ENCODE assay signal across 37 cellular contexts in genomic region chr7:116779921-116780320, GRCh38.
A peak's percentile ranks its signal among the peaks of the same experiment; 100 is the strongest.
DNase-seq lines count a peak whose midpoint lies in the region; ATAC-seq, FAIRE-seq and TF ChIP-seq lines count a peak whose summit lies in the region.
"Had no signal": no experiment of that assay in that cellular context is flagged by ENCODE, and none has a peak within 500 bp of the region (broad histone marks: within the 10 kb centered on the region; RNA-seq: fewer than 3 reads in every experiment).

No MANE protein-coding gene starts in this region.

- no TSS peak for BruUV-seq in Caco-2 (replicated peaks; lab: Mats Ljungman, UMichigan)

- H3K27me3 ChIP-seq in Caco-2 (replicated peaks; ENCODE audit: control insufficient read depth, insufficient read depth, low read length): no peaks in the 10 kb centered on the region
- H3K27me3 ChIP-seq in gastrocnemius medialis: no peaks in the 10 kb centered on the region
- peaks cover 0 to 6% (median 0%) of the 10 kb centered on the region in 45 donors for H3K27me3 ChIP-seq in dorsolateral prefrontal cortex
- H3K27me3 ChIP-seq: esophagus squamous epithelium, foreskin keratinocyte, heart right ventricle, testis, uterus had no signal

- H3K27ac ChIP-seq in epithelial cell of prostate (peak overlapping the region; percentile 54), gastrocnemius medialis (peak overlapping the region; percentile 32 to 48 (median 38)), dorsolateral prefrontal cortex (no peak overlapping the region)
- H3K27ac ChIP-seq: foreskin keratinocyte, HL-60, KMS-11, testis, uterus had no signal

- H3K4me3 Mint-ChIP-seq in Caco-2 (ENCODE audit: unreplicated experiment): no peak overlapping the region
- H3K4me3 Mint-ChIP-seq in activated T-cell treated with anti-CD3 and anti-CD28 coated beads, Interleukin-2, amount 50 U/mL, for 72 hours: no peak overlapping the region
- H3K4me3 Mint-ChIP-seq: activated CD8-positive, alpha-beta T cell treated with anti-CD3 and anti-CD28 coated beads, Interleukin-2, amount 10 ng/mL, durations not matched to agents 7 days and 5 days; central memory CD8-positive, alpha-beta T cell; natural killer cell had no signal

- H3K27me3 Mint-ChIP-seq in Caco-2 (ENCODE audit: insufficient read depth, unreplicated experiment): no peaks in the 10 kb centered on the region
- H3K27me3 Mint-ChIP-seq in activated T-cell treated with anti-CD3 and anti-CD28 coated beads, Interleukin-2, amount 50 U/mL, for 72 hours (ENCODE audit: low read depth): peaks cover 1% of the 10 kb centered on the region
- H3K27me3 Mint-ChIP-seq: central memory CD8-positive, alpha-beta T cell had no signal

- TF ChIP-seq POLR2A in gastrocnemius medialis (IDR thresholded peaks at IDR 0.05): no peak

- CTCF ChIA-PET in Caco-2 (lab: Charles Lee): interaction anchor here (1.5 kb wide), 1 partner anchor 30 kb away, joined by 5 read pairs; no protein-coding TSS in a partner anchor

- no peaks in the 10 kb centered on the region for H3K9me3 Mint-ChIP-seq in Caco-2 (ENCODE audit: unreplicated experiment)
- no peaks in the 10 kb centered on the region for H3K9me3 Mint-ChIP-seq in activated T-cell treated with anti-CD3 and anti-CD28 coated beads, Interleukin-2, amount 50 U/mL, for 72 hours
- H3K9me3 Mint-ChIP-seq: activated naive CD4-positive, alpha-beta T cell treated with anti-CD3 and anti-CD28 coated beads, Interleukin-2, amount 50 U/mL, for 72 hours; activated T-helper 2 cell treated with anti-CD3 and anti-CD28 coated beads, Interferon-gamma antibody, Interleukin-2, Interleukin-4, amounts not matched to agents 10 μg/mL and 5 μg/mL and 100 μg/mL, durations not matched to agents 14 hours and 24 hours and 36 hours; central memory CD8-positive, alpha-beta T cell; natural killer cell had no signal

- no peak overlapping the region for H3K4me3 ChIP-seq in Caco-2 (ENCODE audit: low read depth, low read length)
- no peak overlapping the region for H3K4me3 ChIP-seq in gastrocnemius medialis
- no peak overlapping the region for H3K4me3 ChIP-seq in dorsolateral prefrontal cortex
- H3K4me3 ChIP-seq: esophagus squamous epithelium, heart right ventricle, lung, mucosa of descending colon, skin epidermis, testis, uterus had no signal

- H3K4me1 Mint-ChIP-seq in Caco-2 (ENCODE audit: low read depth, unreplicated experiment): peaks cover 26% of the 10 kb centered on the region
- peaks cover 6% of the 10 kb centered on the region for H3K4me1 Mint-ChIP-seq in activated T-cell treated with anti-CD3 and anti-CD28 coated beads, Interleukin-2, amount 50 U/mL, for 72 hours (ENCODE audit: low read depth)
- H3K4me1 Mint-ChIP-seq: central memory CD8-positive, alpha-beta T cell; natural killer cell had no signal

- intact Hi-C loops in Caco-2 (cut with micrococcal nuclease; ENCODE audit: unreplicated experiment) (loop anchor here (2.0 kb wide), 1 partner anchor 53 kb away; no protein-coding TSS in a partner anchor), gastrocnemius medialis (cut with DNase I; ENCODE audit: low total_unique reads) (no loop called here), dorsolateral prefrontal cortex (cut with DNase I) (no loop called here), sciatic nerve (cut with DNase I) (no loop called here)

- in situ Hi-C loops in gastrocnemius medialis (cut with MboI; ENCODE audit: low sequenced_read_pairs in 4 of 4): no loop called here

- peaks cover 9% of the 10 kb centered on the region for H3K36me3 ChIP-seq in Caco-2 (ENCODE audit: control insufficient read depth, insufficient read depth, low read length)
- peaks cover 0 to 26% of the 10 kb centered on the region in 2 donors for H3K36me3 ChIP-seq in gastrocnemius medialis
- H3K36me3 ChIP-seq: esophagus squamous epithelium, uterus had no signal

- H3K4me1 ChIP-seq in Caco-2: peaks cover 69% of the 10 kb centered on the region
- H3K4me1 ChIP-seq in gastrocnemius medialis: peaks cover 49 to 56% of the 10 kb centered on the region in 2 donors
- H3K4me1 ChIP-seq: testis, uterus had no signal

- H3K36me3 Mint-ChIP-seq in Caco-2 (ENCODE audit: insufficient read depth, unreplicated experiment): peaks cover 48% of the 10 kb centered on the region
- no peaks in the 10 kb centered on the region for H3K36me3 Mint-ChIP-seq in activated T-cell treated with anti-CD3 and anti-CD28 coated beads, Interleukin-2, amount 50 U/mL, for 72 hours (ENCODE audit: insufficient read depth in 2 of 2)
- H3K36me3 Mint-ChIP-seq: activated naive CD4-positive, alpha-beta T cell treated with anti-CD3 and anti-CD28 coated beads, Interleukin-2, amount 50 U/mL, for 72 hours; natural killer cell had no signal

- ATAC-seq in gastrocnemius medialis (no peak), sciatic nerve (no peak)
- ATAC-seq in activated T-cell treated with anti-CD3 and anti-CD28 coated beads, Interleukin-2, amount 50 U/mL, for 72 hours (replicated peaks in 1 of 2): no peak
- ATAC-seq: activated CD8-positive, alpha-beta T cell treated with anti-CD3 and anti-CD28 coated beads, Interleukin-2, amount 10 ng/mL, durations not matched to agents 7 days and 5 days; natural killer cell; Right ventricle myocardium inferior had no signal

- no peaks in the 10 kb centered on the region for H3K9me3 ChIP-seq in Caco-2
- H3K9me3 ChIP-seq in gastrocnemius medialis: no peaks in the 10 kb centered on the region
- H3K9me3 ChIP-seq: esophagus squamous epithelium, heart right ventricle, mucosa of descending colon, testis, uterus had no signal

- no peak for FAIRE-seq in RCC 7860 (lab: Jason Lieb, UNC)
- FAIRE-seq: endometrium, GM12891 had no signal

- TF ChIP-seq CTCF in Caco-2 (IDR thresholded peaks at IDR 0.05; ENCODE audit: insufficient read depth in 1 of 2, low read depth in 1 of 2, low read length in 1 of 2, severe bottlenecking in 1 of 2, unreplicated experiment in 1 of 2): no peak
- TF ChIP-seq CTCF in gastrocnemius medialis (IDR thresholded peaks at IDR 0.05 in 4 of 5, conservative IDR thresholded peaks at IDR 0.05 in 1 of 5): no peak
- no peak for TF ChIP-seq CTCF in dorsolateral prefrontal cortex (IDR thresholded peaks at IDR 0.05 in 54 of 56, conservative IDR thresholded peaks at IDR 0.05 in 2 of 56; ENCODE audit: low read depth in 1 of 56, partially characterized antibody in 56 of 56)

- H3K27ac Mint-ChIP-seq in Caco-2 (ENCODE audit: unreplicated experiment): peak overlapping the region; percentile 92
- no peak overlapping the region for H3K27ac Mint-ChIP-seq in activated T-cell treated with anti-CD3 and anti-CD28 coated beads, Interleukin-2, amount 50 U/mL, for 72 hours
- H3K27ac Mint-ChIP-seq: activated CD8-positive, alpha-beta T cell treated with anti-CD3 and anti-CD28 coated beads, Interleukin-2, amount 10 ng/mL, durations not matched to agents 7 days and 5 days; activated T-helper 2 cell treated with anti-CD3 and anti-CD28 coated beads, Interferon-gamma antibody, Interleukin-2, Interleukin-4, amounts not matched to agents 10 μg/mL and 5 μg/mL and 100 μg/mL, durations not matched to agents 14 hours and 24 hours and 36 hours; natural killer cell had no signal

- DNase-seq in Caco-2 (no peak), RCC 7860 (ENCODE audit: low spot score) (peak; percentile 25), epithelial cell of prostate (ENCODE audit: low read depth, low spot score) (no peak), gastrocnemius medialis (no peak), dorsolateral prefrontal cortex (no peak), sciatic nerve (ENCODE audit: low spot score) (no peak), DMS114 treated with DMSO at 0.1 percent for 48 hours (lab: John Stamatoyannopoulos, UW; ENCODE audit: unreplicated experiment) (no peak)
- no peak for DNase-seq in activated T-cell treated with anti-CD3 and anti-CD28 coated beads, Interleukin-2, amount 50 U/mL, for 72 hours
- DNase-seq: activated CD4-positive, alpha-beta T cell treated with anti-CD3 and anti-CD28 coated beads for 1 hour; activated CD8-positive, alpha-beta T cell treated with anti-CD3 and anti-CD28 coated beads, Interleukin-2, amount 10 ng/mL, durations not matched to agents 7 days and 5 days; anterior cingulate cortex; DMS153; esophagus squamous epithelium; foreskin keratinocyte; H7; heart right ventricle; left cardiac atrium; MM.1S; mucosa of descending colon; natural killer cell; NCI-H1930; NCI-H524; nucleus accumbens; stimulated activated naive CD4-positive, alpha-beta T cell treated with Interleukin-2 at 50 U/mL for 16 hours; T-helper 2 cell; testis; uterus had no signal

- POLR2A ChIA-PET in Caco-2 (lab: Charles Lee): no interaction called here

Comparison
In these comparisons a context has a peak if more than half of its experiments do, and no peak if none do; other contexts are left out.
1. H3K27ac ChIP-seq: peak in epithelial cell of prostate (single experiment) and gastrocnemius medialis (4 of 4); none in dorsolateral prefrontal cortex (0 of 59).